ENCODE assay signal across 12 cellular contexts in the genomic region with DNA sequence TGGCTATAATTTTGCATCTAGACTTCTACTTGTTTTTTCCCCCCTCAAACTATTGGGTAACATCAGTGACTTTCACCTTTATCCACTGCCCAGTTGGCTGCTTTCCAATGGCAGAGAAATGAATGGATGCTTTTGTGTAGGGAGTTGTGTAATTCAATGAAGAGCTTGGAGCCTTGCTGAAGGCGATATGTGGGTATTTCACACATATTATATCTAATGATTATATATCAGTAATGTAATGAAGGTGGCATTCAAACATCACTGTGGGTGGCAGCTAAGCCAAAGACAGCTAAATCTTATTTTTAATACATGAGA.
DNase-seq lines count a peak whose midpoint lies in the region; ATAC-seq and TF ChIP-seq lines count a peak whose summit lies in the region.
"Had no signal": no experiment of that assay in that cellular context is flagged by ENCODE, and none has a peak within 500 bp of the region (broad histone marks: within the 10 kb centered on the region; RNA-seq: fewer than 3 reads in every experiment).

No MANE protein-coding gene starts in this region.

- DNase-seq in HPDE6-E6E7 (ENCODE audit: extremely low spot score), result peak; percentile 26
- DNase-seq in SK-MEL-5 (ENCODE audit: low read depth, low spot score), result peak; percentile 94
- peak; percentile 84 for DNase-seq in fibroblast of the aortic adventitia (ENCODE audit: low read depth)
- peak in 3 of 5 donors; percentile 34 to 66 (median 40) for DNase-seq in ovary
- no peak for DNase-seq in activated CD4-positive, alpha-beta T cell treated with anti-CD3 and anti-CD28 coated beads for 4 hours
- DNase-seq in kidney glomerular epithelial cell (lab: John Stamatoyannopoulos, UW), result no peak
- no peak for DNase-seq in esophagus muscularis mucosa (ENCODE audit: extremely low spot score)
- DNase-seq: activated B cell treated with CpG ODN at 0.5 μM for 24 hours, kidney had no signal

- intact Hi-C loops in ovary (cut with DNase I), result no loop called here
- intact Hi-C loops in esophagus muscularis mucosa (cut with DNase I), result no loop called here

- 83 to 90% (median 85%) methylated on average over 1 of the region's 1 CpG for WGBS in ovary, 3 donors
- WGBS in esophagus muscularis mucosa, result 87% methylated on average over 1 of the region's 1 CpG

- H3K4me1 ChIP-seq in ovary (ENCODE audit: insufficient read depth) (no peaks in the 10 kb centered on the region), esophagus muscularis mucosa (peaks cover 0 to 18% (median 7%) of the 10 kb centered on the region in 4 donors)
- H3K4me1 ChIP-seq: parathyroid adenoma had no signal

- TF ChIP-seq EP300 in ovary (IDR thresholded peaks at IDR 0.05) (no peak), esophagus muscularis mucosa (IDR thresholded peaks at IDR 0.05) (no peak)

- H3K27me3 ChIP-seq in ovary, result no peaks in the 10 kb centered on the region
- H3K27me3 ChIP-seq in esophagus muscularis mucosa, result no peaks in the 10 kb centered on the region

- no peak for ATAC-seq in HG03175 (IDR thresholded peaks at IDR 0.05; ENCODE audit: unreplicated experiment)
- ATAC-seq: K562 had no signal

- H3K27ac ChIP-seq in ovary (no peak overlapping the region), esophagus muscularis mucosa (replicated peaks in 1 of 4) (peak overlapping the region in 1 of 4 donors; percentile 23)
- H3K27ac ChIP-seq: parathyroid adenoma had no signal

- in situ Hi-C loops in SK-MEL-5 (cut with HindIII; ENCODE audit: low pct_unique_long_range_greater_than_20kb, low sequenced_read_pairs), result no loop called here

- no peak for TF ChIP-seq POLR2A in ovary (IDR thresholded peaks at IDR 0.05)
- TF ChIP-seq POLR2A in esophagus muscularis mucosa (IDR thresholded peaks at IDR 0.05; ENCODE audit: low read depth), result no peak

- no peaks in the 10 kb centered on the region for H3K9me3 ChIP-seq in ovary
- no peaks in the 10 kb centered on the region for H3K9me3 ChIP-seq in esophagus muscularis mucosa

- no peak for TF ChIP-seq CTCF in fibroblast of the aortic adventitia (IDR thresholded peaks at IDR 0.05; ENCODE audit: insufficient read depth, low read length)
- no peak for TF ChIP-seq CTCF in ovary (IDR thresholded peaks at IDR 0.05)
- TF ChIP-seq CTCF in esophagus muscularis mucosa (IDR thresholded peaks at IDR 0.05), result no peak

- H3K36me3 ChIP-seq in ovary (no peaks in the 10 kb centered on the region), esophagus muscularis mucosa (no peaks in the 10 kb centered on the region)

- no peak overlapping the region for H3K4me3 ChIP-seq in fibroblast of the aortic adventitia (ENCODE audit: low read depth, low read length)
- H3K4me3 ChIP-seq in ovary, result no peak overlapping the region
- no peak overlapping the region for H3K4me3 ChIP-seq in esophagus muscularis mucosa
- H3K4me3 ChIP-seq: K562 had no signal

Comparison
In these comparisons a context has a peak if more than half of its experiments do, and no peak if none do; other contexts are left out.
1. DNase-seq: peak in HPDE6-E6E7 (single experiment), SK-MEL-5 (single experiment), fibroblast of the aortic adventitia (single experiment) and ovary (3 of 5); none in activated CD4-positive, alpha-beta T cell treated with anti-CD3 and anti-CD28 coated beads for 4 hours (0 of 2), kidney glomerular epithelial cell (single experiment) and esophagus muscularis mucosa (single experiment).